15 cellular contexts compared by ENCODE assay signal in the genomic region with DNA sequence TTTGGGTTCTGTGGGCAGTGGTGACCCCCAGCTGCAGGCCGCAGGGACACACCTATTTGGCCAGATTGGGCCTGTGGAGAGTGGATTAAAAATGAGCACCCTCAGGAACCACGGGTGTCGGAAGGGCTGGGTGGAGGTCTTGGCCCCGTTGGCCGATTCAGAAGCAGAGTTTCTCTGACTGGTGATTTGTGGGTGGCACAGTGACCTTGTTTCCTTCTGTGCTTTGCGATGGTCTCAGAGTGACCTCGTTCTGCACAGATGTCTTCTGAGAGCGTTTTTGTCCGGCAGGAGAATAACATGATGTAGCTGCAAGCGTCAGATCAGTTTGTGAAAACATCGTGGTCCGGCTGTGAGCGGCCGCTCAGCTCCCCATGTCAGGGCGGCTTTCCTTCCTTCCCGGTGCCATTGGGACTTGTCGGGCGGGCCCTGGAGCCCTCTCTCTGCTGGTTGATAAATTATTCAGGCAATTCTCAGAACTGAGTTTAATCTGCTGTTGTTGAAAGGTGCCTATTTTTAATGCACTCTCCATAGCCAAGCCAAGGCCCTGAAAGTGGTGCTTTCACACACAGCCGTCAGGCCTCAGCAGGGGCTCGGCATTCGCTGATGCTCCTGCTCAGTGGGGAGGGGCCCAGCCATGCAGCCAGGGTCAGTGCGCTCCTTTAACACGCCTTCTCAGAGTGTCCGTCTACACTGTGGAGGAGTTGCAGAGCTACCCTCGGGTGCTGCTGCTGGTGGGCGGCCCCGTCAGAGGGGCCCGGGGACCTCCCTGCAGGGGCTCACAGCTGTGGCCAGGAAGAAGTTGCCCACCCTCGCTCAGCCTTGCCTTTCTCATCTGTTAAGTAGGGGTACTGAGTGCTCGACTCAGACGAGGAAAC. TPM values are rescaled to one million over a fixed set of nuclear protein-coding genes. Genes with fewer than 3 reads are reported as not detected.
"Had no signal": no experiment of that assay in that cellular context is flagged by ENCODE, and none has a peak within 500 bp of the region (broad histone marks: within the 10 kb centered on the region; RNA-seq: fewer than 3 reads in every experiment).

No MANE protein-coding gene starts in this region.

- H3K36me3 Mint-ChIP-seq: mesothelial cell of epicardium had no signal

- H3K27ac ChIP-seq: ascending aorta, esophagus squamous epithelium, neutrophil had no signal

- DNase-seq: activated CD4-positive, alpha-beta memory T cell treated with anti-CD3 and anti-CD28 coated beads for 36 hours; activated CD8-positive, alpha-beta memory T cell treated with anti-CD3 and anti-CD28 coated beads, Interleukin-2, amount 50 U/mL, for 4 hours; esophagus squamous epithelium; foreskin fibroblast; right cardiac atrium; stimulated activated naive B cell treated with anti-CD40 and anti-IgM and Interleukin-4, amounts not matched to agents 10 μg/mL and 1 μg/mL and 100 μg/mL, for 72 hours; T-helper 9 cell; trophoblast cell had no signal

- H3K4me1 ChIP-seq: ascending aorta had no signal

- H3K36me3 ChIP-seq: ascending aorta, esophagus squamous epithelium had no signal

- H3K27ac Mint-ChIP-seq: activated CD4-positive, alpha-beta memory T cell treated with anti-CD3 and anti-CD28 coated beads for 36 hours; activated naive CD8-positive, alpha-beta T cell treated with anti-CD3 and anti-CD28 coated beads, Interleukin-2, amount 10 ng/mL, durations not matched to agents 7 days and 5 days; mesothelial cell of epicardium; stimulated activated naive B cell treated with anti-CD40 and anti-IgM and Interleukin-4, amounts not matched to agents 10 μg/mL and 1 μg/mL and 100 μg/mL, for 72 hours had no signal

- H3K4me3 Mint-ChIP-seq: activated CD4-positive, alpha-beta memory T cell treated with anti-CD3 and anti-CD28 coated beads for 36 hours; activated naive CD8-positive, alpha-beta T cell treated with anti-CD3 and anti-CD28 coated beads, Interleukin-2, amount 10 ng/mL, durations not matched to agents 7 days and 5 days; mesothelial cell of epicardium; stimulated activated naive B cell treated with anti-CD40 and anti-IgM and Interleukin-4, amounts not matched to agents 10 μg/mL and 1 μg/mL and 100 μg/mL, for 72 hours had no signal

- H3K4me1 Mint-ChIP-seq: mesothelial cell of epicardium had no signal

- H3K27me3 Mint-ChIP-seq: activated CD4-positive, alpha-beta memory T cell treated with anti-CD3 and anti-CD28 coated beads for 36 hours; stimulated activated naive B cell treated with anti-CD40 and anti-IgM and Interleukin-4, amounts not matched to agents 10 μg/mL and 1 μg/mL and 100 μg/mL, for 72 hours had no signal

- ATAC-seq: right cardiac atrium; stimulated activated naive B cell treated with anti-CD40 and anti-IgM and Interleukin-4, amounts not matched to agents 10 μg/mL and 1 μg/mL and 100 μg/mL, for 72 hours had no signal

- H3K27me3 ChIP-seq: ascending aorta, neutrophil had no signal

- H3K4me3 ChIP-seq: ascending aorta, esophagus squamous epithelium had no signal

- FAIRE-seq: bronchial epithelial cell, islet of Langerhans had no signal

RNA-seq across cellular contexts. Expression of gene TRPM2, which starts 26.8 kb away (rescaled TPM):
- total RNA-seq: myocyte had no signal
